25 cellular contexts compared by ENCODE assay signal in genomic region chr6:20436719-20437118, GRCh38. TPM values are rescaled to one million over a fixed set of nuclear protein-coding genes. Genes with fewer than 3 reads are reported as not detected.
DNase-seq lines count a peak whose midpoint lies in the region; ATAC-seq, FAIRE-seq and TF ChIP-seq lines count a peak whose summit lies in the region.
"Had no signal": no experiment of that assay in that cellular context is flagged by ENCODE, and none has a peak within 500 bp of the region (broad histone marks: within the 10 kb centered on the region; RNA-seq: fewer than 3 reads in every experiment).

No MANE protein-coding gene starts in this region.

- H3K4me3 Mint-ChIP-seq in WTC11 (no peak overlapping the region), nephron progenitor cell (no peak overlapping the region), Caco-2 (ENCODE audit: unreplicated experiment) (no peak overlapping the region)
- H3K4me3 Mint-ChIP-seq: CD14-positive monocyte; CD4-positive, alpha-beta memory T cell; CD4-positive, CD25-positive, alpha-beta regulatory T cell; CD8-positive, alpha-beta memory T cell had no signal

- H2AK5ac ChIP-seq in H1 (ENCODE audit: low read depth, low read length) = no peak overlapping the region

- H3K14ac ChIP-seq in H1 (ENCODE audit: insufficient read length) = no peak overlapping the region

- H2BK20ac ChIP-seq in H1 (ENCODE audit: low read length) = no peak overlapping the region

- CTCF ChIA-PET in HEK293 (lab: Yijun Ruan, JAX) = no interaction called here
- CTCF ChIA-PET in WTC11 (lab: Charles Lee) = interaction anchor here (1.2 kb wide), 1 partner anchor 32 kb away, joined by 3 read pairs; no protein-coding TSS in a partner anchor
- CTCF ChIA-PET in H1 (lab: Charles Lee; ENCODE audit: partially characterized antibody) = interaction anchor here (1.0 kb wide), 1 partner anchor 25 kb away, joined by 3 read pairs; no protein-coding TSS in a partner anchor
- CTCF ChIA-PET in Caco-2 (lab: Charles Lee) = no interaction called here

- no peak overlapping the region for H3K27ac ChIP-seq in HEK293 (ENCODE audit: extremely low read depth, low read depth, low read length)
- no peak overlapping the region for H3K27ac ChIP-seq in H1 (ENCODE audit: low read depth, low read length)
- H3K27ac ChIP-seq: BLaER1 had no signal

- intact Hi-C loops in Caco-2 (cut with micrococcal nuclease; ENCODE audit: unreplicated experiment) = no loop called here

- peaks cover 4 to 93% of the 10 kb centered on the region in 2 experiments for H3K79me2 ChIP-seq in H1 (ENCODE audit: control insufficient read depth in 1 of 2, insufficient read depth in 2 of 2, low read length in 2 of 2)

- no peak overlapping the region for H3K23ac ChIP-seq in H1 (ENCODE audit: insufficient read length)

- H3K79me1 ChIP-seq in H1 (ENCODE audit: low read depth, low read length) = peaks cover 9% of the 10 kb centered on the region

- no peak overlapping the region for H3K4ac ChIP-seq in H1 (replicated peaks; ENCODE audit: insufficient read length, low read depth, low read length)

- no peak overlapping the region for H3K18ac ChIP-seq in H1 (ENCODE audit: extremely low read depth, low read length)

- no peak for FAIRE-seq in H1 (lab: Jason Lieb, UNC)
- FAIRE-seq: A204.1, D721Med, G401.6, GM12891 had no signal

- no peak overlapping the region for H2BK5ac ChIP-seq in H1 (ENCODE audit: low read depth, low read length)

- H3K27ac Mint-ChIP-seq in WTC11 = peak overlapping the region; percentile 81; the same call in 1 of the 2 replicates
- H3K27ac Mint-ChIP-seq in nephron progenitor cell = peak overlapping the region; percentile 13
- no peak overlapping the region for H3K27ac Mint-ChIP-seq in Caco-2 (ENCODE audit: unreplicated experiment)

- H3K4me1 Mint-ChIP-seq in WTC11 (peaks cover 34% of the 10 kb centered on the region), nephron progenitor cell (peaks cover 32% of the 10 kb centered on the region), Caco-2 (ENCODE audit: low read depth, unreplicated experiment) (no peaks in the 10 kb centered on the region)

- no peaks in the 10 kb centered on the region for H3K23me2 ChIP-seq in H1 (ENCODE audit: low read depth, low read length)

- H3K56ac ChIP-seq in H1 (replicated peaks; ENCODE audit: insufficient read length, low read depth, low read length) = no peak overlapping the region

- H4K5ac ChIP-seq in H1 (ENCODE audit: insufficient read length, low read depth, low read length) = no peak overlapping the region

- no peaks in the 10 kb centered on the region for H3K27me3 ChIP-seq in H1 (replicated peaks in 1 of 4; ENCODE audit: control insufficient read depth in 3 of 4, extremely low read depth in 1 of 4, insufficient read depth in 3 of 4, low read length in 3 of 4)
- no peaks in the 10 kb centered on the region for H3K27me3 ChIP-seq in Caco-2 (replicated peaks; ENCODE audit: control insufficient read depth, insufficient read depth, low read length)
- H3K27me3 ChIP-seq: BE2C, BLaER1 had no signal

- H3K4me1 ChIP-seq in HEK293 (ENCODE audit: control insufficient read depth, insufficient read depth, low read length) = peaks cover 3% of the 10 kb centered on the region
- H3K4me1 ChIP-seq in H1 (replicated peaks in 1 of 4; ENCODE audit: control insufficient read depth in 3 of 4, insufficient read depth in 4 of 4, low read length in 3 of 4) = peaks cover 0 to 4% (median 2%) of the 10 kb centered on the region in 4 experiments; a peak in 2 of 7 replicates
- no peaks in the 10 kb centered on the region for H3K4me1 ChIP-seq in Caco-2
- H3K4me1 ChIP-seq: BE2C, BLaER1 had no signal

- peaks cover 11 to 28% of the 10 kb centered on the region in 2 experiments for H3K36me3 ChIP-seq in HEK293 (ENCODE audit: control insufficient read depth in 2 of 2, insufficient read depth in 1 of 2, low read length in 2 of 2)
- H3K36me3 ChIP-seq in H1 (ENCODE audit: control insufficient read depth in 2 of 4, insufficient read depth in 4 of 4, low read length in 3 of 4) = no peaks in the 10 kb centered on the region; a peak in 3 of 8 replicates
- no peaks in the 10 kb centered on the region for H3K36me3 ChIP-seq in Caco-2 (ENCODE audit: control insufficient read depth, insufficient read depth, low read length)

- H2BK120ac ChIP-seq in H1 (replicated peaks; ENCODE audit: low read depth, low read length) = no peak overlapping the region

- H3K27me3 Mint-ChIP-seq in WTC11 (ENCODE audit: low read depth) = no peaks in the 10 kb centered on the region
- no peaks in the 10 kb centered on the region for H3K27me3 Mint-ChIP-seq in nephron progenitor cell (ENCODE audit: low read depth, poor library complexity)
- no peaks in the 10 kb centered on the region for H3K27me3 Mint-ChIP-seq in Caco-2 (ENCODE audit: insufficient read depth, unreplicated experiment)
- H3K27me3 Mint-ChIP-seq: CD4-positive, alpha-beta memory T cell; CD4-positive, CD25-positive, alpha-beta regulatory T cell; CD8-positive, alpha-beta memory T cell had no signal

- no peak overlapping the region for H3K4me3 ChIP-seq in HEK293 (ENCODE audit: low read depth, low read length)
- no peak overlapping the region for H3K4me3 ChIP-seq in H1 (ENCODE audit: extremely low read depth in 1 of 4, insufficient read depth in 2 of 4, low read depth in 3 of 4, low read length in 4 of 4)
- H3K4me3 ChIP-seq in Caco-2 (ENCODE audit: low read depth, low read length) = no peak overlapping the region
- H3K4me3 ChIP-seq: BLaER1 had no signal

- H4K8ac ChIP-seq in H1 (ENCODE audit: extremely low read depth, insufficient read depth, low read length) = no peak overlapping the region

- H3K9me3 ChIP-seq in HEK293 (ENCODE audit: control insufficient read depth, insufficient read depth, low read depth, low read length) = no peaks in the 10 kb centered on the region
- H3K9me3 ChIP-seq in H1 (ENCODE audit: insufficient read depth in 2 of 2, low read depth in 1 of 2, low read length in 1 of 2) = no peaks in the 10 kb centered on the region
- H3K9me3 ChIP-seq in Caco-2 = no peaks in the 10 kb centered on the region
- H3K9me3 ChIP-seq: BE2C had no signal

- H3K9me3 Mint-ChIP-seq in WTC11 = peaks cover under 1% of the 10 kb centered on the region; the same call in 1 of the 2 replicates
- H3K9me3 Mint-ChIP-seq in nephron progenitor cell = no peaks in the 10 kb centered on the region
- H3K9me3 Mint-ChIP-seq in Caco-2 (ENCODE audit: unreplicated experiment) = no peaks in the 10 kb centered on the region

- H2BK15ac ChIP-seq in H1 (ENCODE audit: low read length) = no peak overlapping the region

- TF ChIP-seq EP300 in H1 (IDR thresholded peaks at IDR 0.05; ENCODE audit: borderline replicate concordance in 1 of 2, low read depth in 2 of 2, low read length in 2 of 2) = no peak

- ATAC-seq in WTC11 (no peak), GM18907 (IDR thresholded peaks at IDR 0.05; ENCODE audit: unreplicated experiment) (no peak)

- TF ChIP-seq POLR2A in H1 (IDR thresholded peaks at IDR 0.05; ENCODE audit: control extremely low read depth in 1 of 2, low read depth in 2 of 2, low read length in 2 of 2) = no peak

- no peak for DNase-seq in WTC11 (ENCODE audit: low spot score)
- DNase-seq in H1 (ENCODE audit: low read depth in 1 of 2, low spot score in 2 of 2) = no peak
- DNase-seq in nephron progenitor cell = no peak
- DNase-seq in activated CD4-positive, alpha-beta T cell treated with anti-CD3 and anti-CD28 coated beads for 4 hours = no peak
- DNase-seq in Caco-2 = no peak
- no peak for DNase-seq in activated CD4-positive, alpha-beta T cell treated with anti-CD3 and anti-CD28 coated beads for 48 hours
- DNase-seq: 8988T; ACHN; BE2C; C1 segment of cervical spinal cord; Calu3; CD4-positive, alpha-beta memory T cell; CD4-positive, CD25-positive, alpha-beta regulatory T cell; CD8-positive, alpha-beta memory T cell; COR-L47; DMS79 treated with DMSO at 0.1 percent for 48 hours; GF-D8 had no signal

- H4K91ac ChIP-seq in H1 (replicated peaks; ENCODE audit: insufficient read length, low read length) = no peak overlapping the region

- POLR2A ChIA-PET in HEK293 (lab: Yijun Ruan, JAX) (no interaction called here), WTC11 (lab: Charles Lee) (no interaction called here), H1 (lab: Charles Lee; ENCODE audit: partially characterized antibody) (interaction anchor here (1.2 to 1.7 kb wide), 4 partner anchors 9 to 32 kb away, joined by 3 to 11 read pairs (median 6); no protein-coding TSS in a partner anchor), Caco-2 (lab: Charles Lee) (no interaction called here)

- TF ChIP-seq CTCF in HEK293 (tag by site-specific recombination; IDR thresholded peaks at IDR 0.05) (no peak), WTC11 (IDR thresholded peaks at IDR 0.05) (no peak), H1 (IDR thresholded peaks at IDR 0.05; ENCODE audit: control extremely low read depth in 1 of 3, insufficient read depth in 1 of 3, low read depth in 1 of 3, low read length in 3 of 3) (no peak), nephron progenitor cell (IDR thresholded peaks at IDR 0.05) (no peak), Caco-2 (IDR thresholded peaks at IDR 0.05; ENCODE audit: insufficient read depth in 1 of 2, low read depth in 1 of 2, low read length in 1 of 2, severe bottlenecking in 1 of 2, unreplicated experiment in 1 of 2) (no peak)

- H2AFZ ChIP-seq in H1 (ENCODE audit: low read length) = no peak overlapping the region

- peaks cover 2 to 14% of the 10 kb centered on the region in 2 experiments for H4K20me1 ChIP-seq in H1 (replicated peaks in 1 of 2; ENCODE audit: control insufficient read depth in 1 of 2, insufficient read depth in 2 of 2, low read length in 2 of 2)

- no peak overlapping the region for H2BK12ac ChIP-seq in H1 (ENCODE audit: low read depth, low read length)

- no peak overlapping the region for H3K4me2 ChIP-seq in H1 (ENCODE audit: insufficient read depth in 1 of 2, low read depth in 2 of 2, low read length in 2 of 2)
- H3K4me2 ChIP-seq: BLaER1 had no signal

- no peak overlapping the region for H3K9ac ChIP-seq in H1 (replicated peaks in 1 of 4; ENCODE audit: extremely low read depth in 1 of 4, low read depth in 3 of 4, low read length in 3 of 4)
- H3K9ac ChIP-seq: BLaER1 had no signal

- no peak for TF ChIP-seq RAD21 in H1 (IDR thresholded peaks at IDR 0.05 in 1 of 2, conservative IDR thresholded peaks at IDR 0.05 in 1 of 2; ENCODE audit: low read depth in 2 of 2, low read length in 2 of 2)

- H3K36me3 Mint-ChIP-seq in WTC11 (peaks cover 39% of the 10 kb centered on the region), nephron progenitor cell (ENCODE audit: low read depth) (peaks cover 73% of the 10 kb centered on the region), Caco-2 (ENCODE audit: insufficient read depth, unreplicated experiment) (peaks cover 43% of the 10 kb centered on the region)

- no TSS peak for BruUV-seq in Caco-2 (replicated peaks; lab: Mats Ljungman, UMichigan)

- 88% methylated on average over 2 of the region's 2 CpGs; no CpG with 5 or more reads in 1 of the 2 experiments for WGBS in H1 (ENCODE audit: extremely low coverage in 1 of 2, insufficient coverage in 1 of 2, insufficient read length in 1 of 2, insufficient replicate concordance in 2 of 2, low coverage in 1 of 2, low lambda C conversion rate in 2 of 2, missing lambda C conversion rate in 1 of 2), 2 experiments

RNA-seq across cellular contexts. Expression of gene E2F3, which starts 35.0 kb away (rescaled TPM):
- total RNA-seq in WTC11 (2021) = 29.2 to 30.2 TPM (median 30.0 TPM) in 3 replicates
- 41.4 and 42.2 TPM in 2 replicates for total RNA-seq in H1 (2021; fragmentation: NEBNext Ultra II Directional; extraction: Animal tissue kit (Norgen Biotek cat#: 25700))
- polyA plus RNA-seq in H1 (2011; rRNA removed) = 10.5 and 14.9 TPM in 2 replicates
- 15.7 TPM for polyA plus RNA-seq in H1 (2011; cell fraction: cytosol; rRNA removed)
- 14.0 TPM for polyA plus RNA-seq in H1 (2011; cell fraction: nucleus; rRNA removed)
- 20.8 to 29.1 TPM (median 25.0 TPM) in 4 replicates for polyA plus RNA-seq in H1 (2012, experiment 1 of 2)
- 6.1 TPM for polyA plus RNA-seq in H1 (2012, experiment 2 of 2)
- polyA plus RNA-seq in H1 (2013, experiment 1 of 2) = 28.1 TPM
- polyA plus RNA-seq in H1 (2013, experiment 2 of 2) = 27.1 TPM
- 23.3 and 25.9 TPM in 2 replicates for polyA minus RNA-seq in H1 (2011; rRNA and poly(A)+ RNA removed)
- 15.0 TPM for polyA minus RNA-seq in H1 (2011; cell fraction: cytosol; rRNA and poly(A)+ RNA removed)
- 20.0 TPM for polyA minus RNA-seq in H1 (2011; cell fraction: nucleus; rRNA and poly(A)+ RNA removed)
- total RNA-seq in Caco-2 (2022) = 15.4 and 16.3 TPM in 2 replicates

Comparison
In these comparisons a context has a peak if more than half of its experiments do, and no peak if none do; other contexts are left out.
1. CTCF ChIA-PET loops: an anchor here in WTC11 (1.2 kb wide) and H1 (1.0 kb wide); none called in HEK293 and Caco-2.
2. Of the 8 proteins assayed by ChIP-seq in both HEK293 and WTC11: peak only in HEK293: none; only in WTC11: none; in both: ZNF121; in neither: 7.